Comparison of ENCODE assay signal across 9 cellular contexts in the genomic region with DNA sequence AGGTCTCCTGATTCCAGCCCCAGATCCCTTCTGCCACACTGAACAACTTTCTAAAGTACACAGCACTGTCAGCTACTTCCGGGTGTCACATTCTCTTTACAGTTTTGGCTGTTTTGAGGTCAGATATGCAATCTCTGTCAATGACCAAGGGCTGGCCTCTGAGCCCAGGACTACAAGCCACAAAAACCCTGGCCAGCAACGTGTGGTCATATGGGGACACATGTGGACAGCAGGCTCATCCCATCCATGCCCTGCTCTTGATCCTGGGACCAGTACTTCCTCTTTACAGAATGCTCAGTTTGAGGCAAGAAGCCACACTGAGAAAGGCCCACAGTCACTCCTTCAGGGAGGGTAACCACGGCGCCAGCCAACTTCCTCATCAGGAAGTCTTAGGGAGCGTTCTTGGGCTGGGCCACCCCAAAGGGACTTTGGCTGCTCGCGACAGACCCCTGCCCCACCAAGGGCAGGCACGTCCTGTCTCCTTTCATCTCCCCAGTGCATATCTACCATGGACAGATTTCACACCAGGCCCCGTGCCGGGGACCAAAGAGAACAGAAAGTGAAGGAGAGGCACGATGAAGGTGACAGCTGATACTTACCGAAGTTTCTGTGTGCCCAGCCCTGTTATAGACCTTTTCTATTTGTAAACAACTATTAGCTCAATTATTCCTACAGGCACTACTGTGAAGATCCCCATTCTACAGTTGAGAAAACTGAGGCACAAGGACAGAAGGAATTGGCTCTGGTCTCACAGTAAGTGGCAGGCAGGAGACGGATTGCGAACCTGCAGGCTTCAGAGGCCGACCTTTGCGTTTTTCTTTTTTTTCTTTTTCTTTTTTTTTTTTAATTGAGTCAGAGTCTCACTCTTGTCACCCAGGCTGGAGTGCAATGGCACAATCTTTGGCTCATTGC. TPM values are rescaled to one million over a fixed set of nuclear protein-coding genes. Genes with fewer than 3 reads are reported as not detected.
A peak's percentile ranks its signal among the peaks of the same experiment; 100 is the strongest.
DNase-seq lines count a peak whose midpoint lies in the region; ATAC-seq, FAIRE-seq and TF ChIP-seq lines count a peak whose summit lies in the region.
"Had no signal": no experiment of that assay in that cellular context is flagged by ENCODE, and none has a peak within 500 bp of the region (broad histone marks: within the 10 kb centered on the region; RNA-seq: fewer than 3 reads in every experiment).

No MANE protein-coding gene starts in this region.

- no peak for DNase-seq in activated CD4-positive, CD25-positive, alpha-beta regulatory T cell (lab: John Stamatoyannopoulos, UW)
- peak; percentile 90 for DNase-seq in Right ventricle myocardium inferior (ENCODE audit: missing footprints)
- peak; percentile 49 for DNase-seq in stomach
- DNase-seq in D341Med (ENCODE audit: low spot score) = no peak
- no peak for DNase-seq in frontal cortex (ENCODE audit: low spot score in 2 of 2)

- no peaks in the 10 kb centered on the region for H3K27me3 ChIP-seq in stomach

- H3K4me3 Mint-ChIP-seq in T-helper 1 cell treated with Interleukin-12 subunit alpha and Interleukin-12 subunit beta and Interleukin-4 antibody, amounts not matched to agents 30 μg/mL and 1 μg/mL, for 36 hours = peak overlapping the region; percentile 58

- H3K4me1 Mint-ChIP-seq in T-helper 1 cell treated with Interleukin-12 subunit alpha and Interleukin-12 subunit beta and Interleukin-4 antibody, amounts not matched to agents 30 μg/mL and 1 μg/mL, for 36 hours (ENCODE audit: low read depth) = peaks cover 42% of the 10 kb centered on the region

- peak overlapping the region; percentile 82 for H3K27ac Mint-ChIP-seq in T-helper 1 cell treated with Interleukin-12 subunit alpha and Interleukin-12 subunit beta and Interleukin-4 antibody, amounts not matched to agents 30 μg/mL and 1 μg/mL, for 36 hours

- no peak for FAIRE-seq in frontal cortex (lab: Jason Lieb, UNC)

- H3K4me3 ChIP-seq in stomach = no peak overlapping the region

- TF ChIP-seq POLR2A in stomach (IDR thresholded peaks at IDR 0.05) = no peak

- peaks cover 59% of the 10 kb centered on the region for H3K36me3 Mint-ChIP-seq in T-helper 1 cell treated with Interleukin-12 subunit alpha and Interleukin-12 subunit beta and Interleukin-4 antibody, amounts not matched to agents 30 μg/mL and 1 μg/mL, for 36 hours (ENCODE audit: low read depth)

- peak overlapping the region in 3 of 5 donors; percentile 33 to 75 (median 71) for H3K27ac ChIP-seq in stomach
- H3K27ac ChIP-seq: 22Rv1 had no signal

- WGBS in stomach, 5 donors = 57 to 62% (median 58%) methylated on average over 16 of the region's 16 CpGs

- peaks cover 0 to 52% (median 35%) of the 10 kb centered on the region in 4 donors for H3K36me3 ChIP-seq in stomach

- ATAC-seq in activated CD4-positive, CD25-positive, alpha-beta regulatory T cell treated with anti-CD3 and anti-CD28 coated beads, Interleukin-2, amount 50 U/mL, for 24 hours = peak; percentile 55 to 71
- peak; percentile 56 for ATAC-seq in HG02981 (IDR thresholded peaks at IDR 0.05; ENCODE audit: unreplicated experiment)
- peak; percentile 72 for ATAC-seq in Right ventricle myocardium inferior

- no peaks in the 10 kb centered on the region for H3K9me3 Mint-ChIP-seq in T-helper 1 cell treated with Interleukin-12 subunit alpha and Interleukin-12 subunit beta and Interleukin-4 antibody, amounts not matched to agents 30 μg/mL and 1 μg/mL, for 36 hours

- no peak for TF ChIP-seq EP300 in stomach (IDR thresholded peaks at IDR 0.05)

- peaks cover 11 to 52% (median 18%) of the 10 kb centered on the region in 4 donors for H3K4me1 ChIP-seq in stomach

- H3K9me3 ChIP-seq in stomach = no peaks in the 10 kb centered on the region

- TF ChIP-seq CTCF in stomach (IDR thresholded peaks at IDR 0.05) = no peak

- intact Hi-C loops in Right ventricle myocardium inferior (cut with DNase I) = no loop called here
- intact Hi-C loops in stomach (cut with DNase I; ENCODE audit: low total_unique reads) = no loop called here

- no peaks in the 10 kb centered on the region for H3K27me3 Mint-ChIP-seq in T-helper 1 cell treated with Interleukin-12 subunit alpha and Interleukin-12 subunit beta and Interleukin-4 antibody, amounts not matched to agents 30 μg/mL and 1 μg/mL, for 36 hours (ENCODE audit: low read depth)

RNA-seq across cellular contexts. Expression of gene STK10, which starts 37.3 kb away (rescaled TPM):
- total RNA-seq in Right ventricle myocardium inferior = 8.9 TPM
- 10 to 100 TPM in 4 of 5 donors, 1 to 10 TPM in 1; 7.1 to 86.6 (median 29.8) TPM for total RNA-seq in stomach
- polyA plus RNA-seq in stomach = 1 to 10 TPM; 6.6 to 8.2 (median 6.9) TPM
- 4.5 TPM for total RNA-seq in frontal cortex

RNA-seq across cellular contexts. Expression of gene EFCAB9, which starts 43.2 kb away (rescaled TPM):
- not detected for total RNA-seq in Right ventricle myocardium inferior
- total RNA-seq in stomach = not detected
- not detected for polyA plus RNA-seq in stomach
- total RNA-seq in frontal cortex = not detected

Comparison
In these comparisons a context has a peak if more than half of its experiments do, and no peak if none do; other contexts are left out.
1. DNase-seq: peak in Right ventricle myocardium inferior (single experiment) and stomach (single experiment); none in activated CD4-positive, CD25-positive, alpha-beta regulatory T cell (0 of 4), D341Med (single experiment) and frontal cortex (0 of 2).
2. Peak in every context shown above with its lines, with median percentiles within 50 percentile points of each other: ATAC-seq.